In the genomic region with DNA sequence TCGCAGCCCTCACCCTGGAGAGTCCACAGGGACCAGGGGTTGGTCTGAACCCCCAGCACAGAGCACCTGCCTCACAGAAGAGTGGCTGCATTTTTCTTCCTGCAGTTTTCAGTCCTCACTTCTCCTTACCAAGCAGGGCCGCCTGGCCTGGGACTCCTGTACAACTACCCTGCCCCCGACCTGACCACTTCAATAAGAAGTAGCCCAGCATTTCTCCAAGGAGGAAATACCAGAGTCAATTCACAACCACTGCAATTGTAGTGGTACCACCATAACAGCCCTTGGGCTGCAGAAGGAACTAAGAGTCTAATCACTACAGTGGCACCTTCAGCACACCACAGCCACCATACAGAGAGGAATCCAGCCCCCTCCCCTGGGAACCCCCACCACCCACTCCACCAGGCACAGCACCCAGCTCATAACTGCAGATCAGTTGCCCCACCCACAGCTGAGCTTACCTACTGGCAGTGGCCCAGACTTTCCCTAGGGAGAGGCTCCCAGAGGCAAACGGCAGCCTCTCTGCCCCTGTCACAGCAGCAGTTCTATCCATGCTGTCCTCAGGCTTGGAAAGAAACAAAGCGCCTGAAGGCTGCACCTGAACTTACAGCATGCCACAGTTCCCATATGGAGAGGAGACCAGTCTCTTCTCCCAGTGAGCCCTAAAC, we compare ENCODE assay signal across 6 cellular contexts.
A peak's percentile ranks its signal among the peaks of the same experiment; 100 is the strongest.
DNase-seq lines count a peak whose midpoint lies in the region; ATAC-seq and TF ChIP-seq lines count a peak whose summit lies in the region.
"Not testable (repeated sequence)": the region's sequence is repeated elsewhere in the genome, so short reads cannot be mapped to it uniquely, and the experiment has no call there.

No MANE protein-coding gene starts in this region.

- not testable (repeated sequence) for H3K9me3 Mint-ChIP-seq in GM23338; stimulated activated effector memory CD8-positive, alpha-beta T cell treated with anti-CD3 and anti-CD28 coated beads, Interleukin-12 subunit alpha, Interleukin-12 subunit beta, amount 100 ng/mL, for 72 hours

- not testable (repeated sequence) for H3K27me3 Mint-ChIP-seq in GM23338 (ENCODE audit: insufficient read depth, low read depth, poor library complexity)

- not testable (repeated sequence) for H3K36me3 Mint-ChIP-seq in GM23338 (ENCODE audit: low read depth); stimulated activated effector memory CD8-positive, alpha-beta T cell treated with anti-CD3 and anti-CD28 coated beads, Interleukin-12 subunit alpha, Interleukin-12 subunit beta, amount 100 ng/mL, for 72 hours

- H3K36me3 ChIP-seq in GM23338 (ENCODE audit: insufficient read depth); lower lobe of right lung; upper lobe of right lung: not testable (repeated sequence)

- H3K79me2 ChIP-seq in GM23338 (replicated peaks; ENCODE audit: insufficient read depth) = not testable (repeated sequence)

- H3K4me1 ChIP-seq in GM23338 (ENCODE audit: insufficient read depth); lower lobe of right lung; upper lobe of right lung: not testable (repeated sequence)

- H3F3A ChIP-seq in GM23338 (replicated peaks; ENCODE audit: low read depth) = not testable (repeated sequence)

- H3K27ac ChIP-seq in GM23338 (ENCODE audit: low read depth); lower lobe of right lung; upper lobe of right lung: not testable (repeated sequence)

- H4K20me1 ChIP-seq in GM23338 (replicated peaks; ENCODE audit: insufficient read depth) = not testable (repeated sequence)

- intact Hi-C loops in Right ventricle myocardium inferior (cut with DNase I); lower lobe of right lung (cut with DNase I); upper lobe of right lung (cut with DNase I): not testable (repeated sequence)

- not testable (repeated sequence) for DNase-seq in GM23338 (ENCODE audit: low spot score); left lobe of liver (ENCODE audit: low spot score); stimulated activated effector memory CD8-positive, alpha-beta T cell treated with anti-CD3 and anti-CD28 coated beads, Interleukin-12 subunit alpha, Interleukin-12 subunit beta, amount 100 ng/mL, for 72 hours (ENCODE audit: low spot score in 2 of 2); upper lobe of right lung
- DNase-seq in Right ventricle myocardium inferior (ENCODE audit: missing footprints) (peak; percentile 11), lower lobe of right lung (peak; percentile 24)

- peak; percentile 52 for ATAC-seq in GM23338
- ATAC-seq in Right ventricle myocardium inferior = not testable (repeated sequence)
- ATAC-seq in left lobe of liver = peak; percentile 16
- peak; percentile 77 to 88 for ATAC-seq in lower lobe of right lung
- ATAC-seq in stimulated activated effector memory CD8-positive, alpha-beta T cell treated with anti-CD3 and anti-CD28 coated beads, Interleukin-12 subunit alpha, Interleukin-12 subunit beta, amount 100 ng/mL, for 72 hours = peak; percentile 24
- peak; percentile 75 for ATAC-seq in upper lobe of right lung

- H3K27me3 ChIP-seq in GM23338 (ENCODE audit: insufficient read depth); lower lobe of right lung (ENCODE audit: low read depth); upper lobe of right lung: not testable (repeated sequence)

- not testable (repeated sequence) for H3K9me3 ChIP-seq in lower lobe of right lung, upper lobe of right lung

- not testable (repeated sequence) for H3K4me3 Mint-ChIP-seq in GM23338; stimulated activated effector memory CD8-positive, alpha-beta T cell treated with anti-CD3 and anti-CD28 coated beads, Interleukin-12 subunit alpha, Interleukin-12 subunit beta, amount 100 ng/mL, for 72 hours

- H2AFZ ChIP-seq in GM23338 = not testable (repeated sequence)

- H3K9me2 ChIP-seq in GM23338 (ENCODE audit: insufficient read depth) = not testable (repeated sequence)

- H3K4me1 Mint-ChIP-seq in GM23338; stimulated activated effector memory CD8-positive, alpha-beta T cell treated with anti-CD3 and anti-CD28 coated beads, Interleukin-12 subunit alpha, Interleukin-12 subunit beta, amount 100 ng/mL, for 72 hours: not testable (repeated sequence)

- not testable (repeated sequence) for H3K27ac Mint-ChIP-seq in GM23338; stimulated activated effector memory CD8-positive, alpha-beta T cell treated with anti-CD3 and anti-CD28 coated beads, Interleukin-12 subunit alpha, Interleukin-12 subunit beta, amount 100 ng/mL, for 72 hours

- TF ChIP-seq CTCF in GM23338 (conservative IDR thresholded peaks at IDR 0.05; ENCODE audit: low read depth in 2 of 2); lower lobe of right lung (IDR thresholded peaks at IDR 0.05); upper lobe of right lung (IDR thresholded peaks at IDR 0.05): not testable (repeated sequence)

- H3K4me3 ChIP-seq in GM23338, lower lobe of right lung, upper lobe of right lung: not testable (repeated sequence)

- not testable (repeated sequence) for H3K4me2 ChIP-seq in GM23338
